ENCODE assay signal across 12 cellular contexts in genomic region chr2:191318037-191318728, GRCh38.
DNase-seq lines count a peak whose midpoint lies in the region; ATAC-seq, FAIRE-seq and TF ChIP-seq lines count a peak whose summit lies in the region.
"Had no signal": no experiment of that assay in that cellular context is flagged by ENCODE, and none has a peak within 500 bp of the region (broad histone marks: within the 10 kb centered on the region; RNA-seq: fewer than 3 reads in every experiment).

No MANE protein-coding gene starts in this region.

- in situ Hi-C loops in mammary epithelial cell (cut with MboI; ENCODE audit: low sequenced_read_pairs in 2 of 2) = no loop called here

- FAIRE-seq in GM12891 (lab: Jason Lieb, UNC) = no peak

- peak overlapping the region; percentile 7 for H3K4me2 ChIP-seq in mammary epithelial cell (ENCODE audit: insufficient read depth, low read depth, low read length)

- CTCF ChIA-PET in mammary epithelial cell (lab: Charles Lee; ENCODE audit: low non-redundant PET) = no interaction called here

- H3K36me3 ChIP-seq in mammary epithelial cell (ENCODE audit: insufficient read depth, low read length) = peaks cover 12% of the 10 kb centered on the region
- H3K36me3 ChIP-seq in vagina = no peaks in the 10 kb centered on the region
- H3K36me3 ChIP-seq: BE2C had no signal

- H3K4me1 ChIP-seq in mammary epithelial cell (ENCODE audit: insufficient read depth, low read length) (peaks cover 72% of the 10 kb centered on the region), vagina (peaks cover 34% of the 10 kb centered on the region)

- DNase-seq in SIG-M5 treated with dmso at 0.1 percent for 504 hours (lab: John Stamatoyannopoulos, UW; ENCODE audit: unreplicated experiment) = peak; percentile 8
- DNase-seq in SIG-M5 (lab: John Stamatoyannopoulos, UW) = no peak
- no peak for DNase-seq in mammary epithelial cell
- DNase-seq in kidney glomerular epithelial cell (lab: John Stamatoyannopoulos, UW) = peak; percentile 23
- no peak for DNase-seq in vagina (ENCODE audit: extremely low spot score in 2 of 2)
- no peak for DNase-seq in retina
- no peak for DNase-seq in GM12891 (ENCODE audit: insufficient read length, low spot score)
- DNase-seq: activated CD4-positive, CD25-positive, alpha-beta regulatory T cell treated with anti-CD3 and anti-CD28 coated beads, Interleukin-2, amount 50 U/mL, for 72 hours; amniotic stem cell; substantia nigra had no signal

- no TSS peak for BruUV-seq in mammary epithelial cell (replicated peaks; lab: Mats Ljungman, UMichigan)

- H3K27ac ChIP-seq in mammary epithelial cell (ENCODE audit: insufficient read depth, low read depth, low read length) (peak overlapping the region; percentile 65), vagina (peak overlapping the region; percentile 31)

- TF ChIP-seq POLR2A in vagina (IDR thresholded peaks at IDR 0.05) = no peak
- no peak for TF ChIP-seq POLR2A in GM12891 (IDR thresholded peaks at IDR 0.05; ENCODE audit: low read depth, low read length)

- no peak for ATAC-seq in HG03135 (IDR thresholded peaks at IDR 0.05; ENCODE audit: unreplicated experiment)

- H3K79me2 ChIP-seq in mammary epithelial cell (ENCODE audit: insufficient read depth, low read length) = peaks cover 99% of the 10 kb centered on the region

- no peak overlapping the region for H2AFZ ChIP-seq in mammary epithelial cell (ENCODE audit: low read depth, low read length)

- H3K4me3 ChIP-seq in mammary epithelial cell (replicated peaks in 1 of 3; ENCODE audit: insufficient read depth in 1 of 3, low read depth in 2 of 3, low read length in 3 of 3) = no peak overlapping the region
- H3K4me3 ChIP-seq in vagina = no peak overlapping the region

- 52% methylated on average over 4 of the region's 4 CpGs for WGBS in mammary epithelial cell (ENCODE audit: low coverage, missing lambda C conversion rate)

- H3K9ac ChIP-seq in mammary epithelial cell (ENCODE audit: insufficient read depth, low read length) = peak overlapping the region; percentile 1

- H3K27me3 ChIP-seq in mammary epithelial cell (ENCODE audit: insufficient read depth, low read length) (no peaks in the 10 kb centered on the region), vagina (no peaks in the 10 kb centered on the region)
- H3K27me3 ChIP-seq: BE2C had no signal

- intact Hi-C loops in mammary epithelial cell (cut with micrococcal nuclease) (no loop called here), vagina (cut with DNase I) (no loop called here)

- dilution Hi-C loops in mammary epithelial cell (cut with HindIII; ENCODE audit: low sequenced_read_pairs) = no loop called here

- TF ChIP-seq CTCF in mammary epithelial cell (conservative IDR thresholded peaks at IDR 0.05 in 1 of 2, IDR thresholded peaks at IDR 0.05 in 1 of 2; ENCODE audit: extremely low read depth in 1 of 2, insufficient read depth in 1 of 2, low read depth in 1 of 2, low read length in 2 of 2) (no peak), vagina (IDR thresholded peaks at IDR 0.05) (no peak)

- H3K9me3 ChIP-seq in mammary epithelial cell (replicated peaks; ENCODE audit: insufficient read depth, low read length) (no peaks in the 10 kb centered on the region), vagina (no peaks in the 10 kb centered on the region)
- H3K9me3 ChIP-seq: BE2C had no signal

- no peaks in the 10 kb centered on the region for H4K20me1 ChIP-seq in mammary epithelial cell (ENCODE audit: insufficient read depth, low read length)

TF ChIP-seq in GM12891, 5 proteins besides CTCF, POLR2A, EP300 and RAD21:
- TF ChIP-seq TAF1 (IDR thresholded peaks at IDR 0.05; ENCODE audit: low read depth, low read length) (no peak), PAX5 (IDR thresholded peaks at IDR 0.05; ENCODE audit: insufficient read depth, low read length, severe bottlenecking) (no peak), SPI1 (IDR thresholded peaks at IDR 0.05; ENCODE audit: low read depth, low read length) (no peak), POLR2AphosphoS5 (IDR thresholded peaks at IDR 0.05; ENCODE audit: low read depth, low read length) (no peak), POU2F2 (IDR thresholded peaks at IDR 0.05; ENCODE audit: low read depth, low read length) (no peak)

Comparison
In these comparisons a context has a peak if more than half of its experiments do, and no peak if none do; other contexts are left out.
1. DNase-seq: peak in SIG-M5 treated with dmso at 0.1 percent for 504 hours (single experiment) and kidney glomerular epithelial cell (single experiment); none in SIG-M5 (single experiment), mammary epithelial cell (single experiment), vagina (0 of 2), retina (single experiment) and GM12891 (single experiment).